In the genomic region with DNA sequence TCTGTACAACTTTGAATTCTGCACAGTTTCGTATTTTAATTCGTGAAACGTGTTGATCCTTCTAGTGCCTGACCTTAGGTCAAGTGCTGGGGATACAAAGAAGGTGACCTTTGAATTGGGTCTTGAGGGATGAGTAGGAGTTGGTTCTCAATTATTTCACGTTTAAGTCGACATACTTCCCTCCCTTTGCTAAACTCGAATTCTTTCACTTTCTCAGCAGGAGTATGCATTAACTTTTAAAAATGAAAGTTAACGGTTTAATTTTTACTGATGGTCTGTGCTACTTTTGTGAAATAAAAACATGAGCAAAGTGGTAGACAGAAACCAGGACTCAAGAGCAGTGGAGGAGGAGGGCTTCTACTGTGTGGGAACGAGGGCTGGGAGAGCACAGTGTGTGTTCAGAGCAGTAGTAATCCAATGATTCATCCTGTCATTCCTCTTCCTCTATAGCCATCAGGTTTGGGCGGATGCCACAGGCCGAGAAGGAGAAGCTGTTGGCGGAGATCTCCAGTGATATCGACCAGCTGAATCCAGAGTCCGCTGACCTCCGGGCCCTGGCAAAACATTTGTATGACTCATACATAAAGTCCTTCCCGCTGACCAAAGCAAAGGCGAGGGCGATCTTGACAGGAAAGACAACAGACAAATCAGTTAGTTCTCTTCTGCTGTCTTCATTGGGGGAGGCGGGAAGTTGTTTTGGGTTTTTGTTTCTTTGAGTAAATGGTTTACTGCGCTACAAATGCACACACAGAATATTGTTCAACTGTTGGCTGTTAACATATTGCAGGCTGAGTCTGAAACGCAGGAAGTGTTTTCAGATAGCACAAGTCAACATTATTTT, we compare ENCODE assay signal across 10 cellular contexts.
DNase-seq lines count a peak whose midpoint lies in the region; ATAC-seq and TF ChIP-seq lines count a peak whose summit lies in the region.
"Had no signal": no experiment of that assay in that cellular context is flagged by ENCODE, and none has a peak within 500 bp of the region (broad histone marks: within the 10 kb centered on the region; RNA-seq: fewer than 3 reads in every experiment).

No MANE protein-coding gene starts in this region.

- WGBS in mammary epithelial cell (ENCODE audit: low coverage, missing lambda C conversion rate): 72% methylated on average over 20 of the region's 20 CpGs
- WGBS in liver: 17% methylated on average over 20 of the region's 20 CpGs

- H2AFZ ChIP-seq in mammary epithelial cell (ENCODE audit: low read depth, low read length): no peak overlapping the region

- no peaks in the 10 kb centered on the region for H3K9me3 Mint-ChIP-seq in activated naive CD8-positive, alpha-beta T cell treated with anti-CD3 and anti-CD28 coated beads, Interleukin-2, amount 50 U/mL, for 24 hours

- H4K20me1 ChIP-seq in mammary epithelial cell (ENCODE audit: insufficient read depth, low read length): no peaks in the 10 kb centered on the region

- H3K36me3 ChIP-seq in mammary epithelial cell (ENCODE audit: insufficient read depth, low read length) (no peaks in the 10 kb centered on the region), liver (ENCODE audit: control insufficient read depth in 4 of 4, insufficient read depth in 3 of 4, low read depth in 1 of 4, low read length in 3 of 4) (no peaks in the 10 kb centered on the region), tibial artery (no peaks in the 10 kb centered on the region)
- H3K36me3 ChIP-seq: SJCRH30 had no signal

- peak; percentile 69 to 76 for TF ChIP-seq RAD21 in liver (IDR thresholded peaks at IDR 0.05)

- in situ Hi-C loops in mammary epithelial cell (cut with MboI; ENCODE audit: low sequenced_read_pairs in 2 of 2): no loop called here

- H3K27me3 Mint-ChIP-seq in activated naive CD8-positive, alpha-beta T cell treated with anti-CD3 and anti-CD28 coated beads, Interleukin-2, amount 50 U/mL, for 24 hours: peaks cover 3% of the 10 kb centered on the region

- CTCF ChIA-PET in mammary epithelial cell (lab: Charles Lee; ENCODE audit: low non-redundant PET): no interaction called here

- H3K4me3 Mint-ChIP-seq in activated naive CD8-positive, alpha-beta T cell treated with anti-CD3 and anti-CD28 coated beads, Interleukin-2, amount 50 U/mL, for 24 hours: no peak overlapping the region

- H3K4me1 ChIP-seq in mammary epithelial cell (ENCODE audit: insufficient read depth, low read length): no peaks in the 10 kb centered on the region
- H3K4me1 ChIP-seq in liver (ENCODE audit: control insufficient read depth in 4 of 4, insufficient read depth in 4 of 4, low read length in 3 of 4): peaks cover 7 to 46% (median 42%) of the 10 kb centered on the region in 4 donors
- H3K4me1 ChIP-seq in tibial artery: no peaks in the 10 kb centered on the region
- H3K4me1 ChIP-seq: SJCRH30 had no signal

- H3K27ac Mint-ChIP-seq in activated naive CD8-positive, alpha-beta T cell treated with anti-CD3 and anti-CD28 coated beads, Interleukin-2, amount 50 U/mL, for 24 hours: no peak overlapping the region

- peaks cover 14% of the 10 kb centered on the region for H3K4me1 Mint-ChIP-seq in activated naive CD8-positive, alpha-beta T cell treated with anti-CD3 and anti-CD28 coated beads, Interleukin-2, amount 50 U/mL, for 24 hours

- intact Hi-C loops in mammary epithelial cell (cut with micrococcal nuclease) (no loop called here), tibial artery (cut with DNase I; ENCODE audit: low total_unique reads) (no loop called here)

- H3K4me3 ChIP-seq in mammary epithelial cell (replicated peaks in 1 of 3; ENCODE audit: insufficient read depth in 1 of 3, low read depth in 2 of 3, low read length in 3 of 3) (no peak overlapping the region), liver (ENCODE audit: low read depth in 1 of 3, low read length in 3 of 3) (peak overlapping the region; percentile 46 to 64 (median 49)), tibial artery (no peak overlapping the region)
- H3K4me3 ChIP-seq: SJCRH30 had no signal

- H3K4me2 ChIP-seq in mammary epithelial cell (ENCODE audit: insufficient read depth, low read depth, low read length): no peak overlapping the region

- H3K9me3 ChIP-seq in mammary epithelial cell (replicated peaks; ENCODE audit: insufficient read depth, low read length) (no peaks in the 10 kb centered on the region), liver (ENCODE audit: control insufficient read depth in 4 of 4, low read length in 3 of 4) (no peaks in the 10 kb centered on the region), tibial artery (no peaks in the 10 kb centered on the region)
- H3K9me3 ChIP-seq: SJCRH30 had no signal

- H3K27me3 ChIP-seq in mammary epithelial cell (ENCODE audit: insufficient read depth, low read length): peaks cover 7% of the 10 kb centered on the region
- H3K27me3 ChIP-seq in liver (ENCODE audit: control insufficient read depth in 4 of 4, insufficient read depth in 4 of 4, low read length in 3 of 4): no peaks in the 10 kb centered on the region
- peaks cover 0 to 4% of the 10 kb centered on the region in 2 donors for H3K27me3 ChIP-seq in tibial artery
- H3K27me3 ChIP-seq: SJCRH30 had no signal

- dilution Hi-C loops in mammary epithelial cell (cut with HindIII; ENCODE audit: low sequenced_read_pairs): no loop called here

- H3K36me3 Mint-ChIP-seq in activated naive CD8-positive, alpha-beta T cell treated with anti-CD3 and anti-CD28 coated beads, Interleukin-2, amount 50 U/mL, for 24 hours (ENCODE audit: low read depth): no peaks in the 10 kb centered on the region

- DNase-seq in LoVo (ENCODE audit: low spot score) (peak; percentile 91), mammary epithelial cell (peak; percentile 5), tibial artery (peak; percentile 85), NCI-H524 (lab: John Stamatoyannopoulos, UW) (no peak)
- DNase-seq in activated naive CD8-positive, alpha-beta T cell treated with anti-CD3 and anti-CD28 coated beads, Interleukin-2, amount 50 U/mL, for 24 hours: no peak
- no peak for DNase-seq in stimulated activated CD4-positive, alpha-beta T cell treated with anti-CD3 and anti-CD28 coated beads, Interleukin-2, amount 100 ng/mL, for 48 hours
- DNase-seq: cortex of kidney, SJCRH30 had no signal

- no TSS peak for BruUV-seq in mammary epithelial cell (replicated peaks; lab: Mats Ljungman, UMichigan)

- H3K9ac ChIP-seq in mammary epithelial cell (ENCODE audit: insufficient read depth, low read length) (no peak overlapping the region), liver (ENCODE audit: low read depth in 1 of 2, low read length in 2 of 2) (peak overlapping the region; percentile 39 to 77)

- TF ChIP-seq CTCF in mammary epithelial cell (conservative IDR thresholded peaks at IDR 0.05 in 1 of 2, IDR thresholded peaks at IDR 0.05 in 1 of 2; ENCODE audit: extremely low read depth in 1 of 2, insufficient read depth in 1 of 2, low read depth in 1 of 2, low read length in 2 of 2) (no peak), liver (IDR thresholded peaks at IDR 0.05; ENCODE audit: low read depth, low read length, missing input control) (no peak), tibial artery (IDR thresholded peaks at IDR 0.05) (no peak)

- ATAC-seq in activated naive CD8-positive, alpha-beta T cell treated with anti-CD3 and anti-CD28 coated beads, Interleukin-2, amount 50 U/mL, for 24 hours: no peak
- no peak for ATAC-seq in GM19452 (IDR thresholded peaks at IDR 0.05; ENCODE audit: unreplicated experiment)

- H3K27ac ChIP-seq in mammary epithelial cell (ENCODE audit: insufficient read depth, low read depth, low read length) (no peak overlapping the region), liver (ENCODE audit: low read depth in 1 of 2, low read length in 2 of 2) (peak overlapping the region; percentile 87 to 88), tibial artery (no peak overlapping the region)
- H3K27ac ChIP-seq: SJCRH30 had no signal

- no peaks in the 10 kb centered on the region for H3K79me2 ChIP-seq in mammary epithelial cell (ENCODE audit: insufficient read depth, low read length)

TF ChIP-seq in liver, 16 proteins besides CTCF, POLR2A, EP300 and RAD21 (continues in another document):
- TF ChIP-seq, protein P1, sequence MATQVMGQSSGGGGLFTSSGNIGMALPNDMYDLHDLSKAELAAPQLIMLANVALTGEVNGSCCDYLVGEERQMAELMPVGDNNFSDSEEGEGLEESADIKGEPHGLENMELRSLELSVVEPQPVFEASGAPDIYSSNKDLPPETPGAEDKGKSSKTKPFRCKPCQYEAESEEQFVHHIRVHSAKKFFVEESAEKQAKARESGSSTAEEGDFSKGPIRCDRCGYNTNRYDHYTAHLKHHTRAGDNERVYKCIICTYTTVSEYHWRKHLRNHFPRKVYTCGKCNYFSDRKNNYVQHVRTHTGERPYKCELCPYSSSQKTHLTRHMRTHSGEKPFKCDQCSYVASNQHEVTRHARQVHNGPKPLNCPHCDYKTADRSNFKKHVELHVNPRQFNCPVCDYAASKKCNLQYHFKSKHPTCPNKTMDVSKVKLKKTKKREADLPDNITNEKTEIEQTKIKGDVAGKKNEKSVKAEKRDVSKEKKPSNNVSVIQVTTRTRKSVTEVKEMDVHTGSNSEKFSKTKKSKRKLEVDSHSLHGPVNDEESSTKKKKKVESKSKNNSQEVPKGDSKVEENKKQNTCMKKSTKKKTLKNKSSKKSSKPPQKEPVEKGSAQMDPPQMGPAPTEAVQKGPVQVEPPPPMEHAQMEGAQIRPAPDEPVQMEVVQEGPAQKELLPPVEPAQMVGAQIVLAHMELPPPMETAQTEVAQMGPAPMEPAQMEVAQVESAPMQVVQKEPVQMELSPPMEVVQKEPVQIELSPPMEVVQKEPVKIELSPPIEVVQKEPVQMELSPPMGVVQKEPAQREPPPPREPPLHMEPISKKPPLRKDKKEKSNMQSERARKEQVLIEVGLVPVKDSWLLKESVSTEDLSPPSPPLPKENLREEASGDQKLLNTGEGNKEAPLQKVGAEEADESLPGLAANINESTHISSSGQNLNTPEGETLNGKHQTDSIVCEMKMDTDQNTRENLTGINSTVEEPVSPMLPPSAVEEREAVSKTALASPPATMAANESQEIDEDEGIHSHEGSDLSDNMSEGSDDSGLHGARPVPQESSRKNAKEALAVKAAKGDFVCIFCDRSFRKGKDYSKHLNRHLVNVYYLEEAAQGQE (IDR thresholded peaks at IDR 0.05): peak; percentile 64
- TF ChIP-seq, protein P2, sequence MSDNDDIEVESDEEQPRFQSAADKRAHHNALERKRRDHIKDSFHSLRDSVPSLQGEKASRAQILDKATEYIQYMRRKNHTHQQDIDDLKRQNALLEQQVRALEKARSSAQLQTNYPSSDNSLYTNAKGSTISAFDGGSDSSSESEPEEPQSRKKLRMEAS (IDR thresholded peaks at IDR 0.05): peak; percentile 91
- TF ChIP-seq SP1 (IDR thresholded peaks at IDR 0.05) (peak; percentile 95), JUND (IDR thresholded peaks at IDR 0.05) (peak; percentile 100), EGR1 (IDR thresholded peaks at IDR 0.05; ENCODE audit: low read depth in 2 of 2) (peak in 1 of 2 donors; percentile 84), NR2F2 (IDR thresholded peaks at IDR 0.05) (peak; percentile 96), HNF4A (conservative IDR thresholded peaks at IDR 0.05) (peak; percentile 97), TAF1 (conservative IDR thresholded peaks at IDR 0.05) (peak; percentile 89), YY1 (IDR thresholded peaks at IDR 0.05) (peak; percentile 82), RXRA (IDR thresholded peaks at IDR 0.05) (peak; percentile 96), GABPA (IDR thresholded peaks at IDR 0.05 in 1 of 2, conservative IDR thresholded peaks at IDR 0.05 in 1 of 2) (peak in 1 of 2 donors; percentile 69)

Comparison
In these comparisons a context has a peak if more than half of its experiments do, and no peak if none do; other contexts are left out.
1. DNase-seq: peak in LoVo (single experiment), mammary epithelial cell (single experiment) and tibial artery (2 of 2); none in activated naive CD8-positive, alpha-beta T cell treated with anti-CD3 and anti-CD28 coated beads, Interleukin-2, amount 50 U/mL, for 24 hours (single experiment), NCI-H524 (0 of 2) and stimulated activated CD4-positive, alpha-beta T cell treated with anti-CD3 and anti-CD28 coated beads, Interleukin-2, amount 100 ng/mL, for 48 hours (0 of 2).
2. H3K27ac ChIP-seq: peak in liver (2 of 2); none in mammary epithelial cell (single experiment) and tibial artery (0 of 2).
3. H3K4me3 ChIP-seq: peak in liver (3 of 3); none in mammary epithelial cell (0 of 3) and tibial artery (0 of 2).